In genomic region chr10:121289800-121290199, GRCh38 we compare ENCODE assay signal across 19 cellular contexts.
"Had no signal": no experiment of that assay in that cellular context is flagged by ENCODE, and none has a peak within 500 bp of the region (broad histone marks: within the 10 kb centered on the region; RNA-seq: fewer than 3 reads in every experiment).

No MANE protein-coding gene starts in this region.

- H3K4me3 ChIP-seq: coronary artery, dorsolateral prefrontal cortex, heart left ventricle, mucosa of descending colon, ovary, right atrium auricular region, sigmoid colon, skin epidermis, testis, tibial nerve, upper lobe of right lung had no signal

- H3K4me1 ChIP-seq: heart left ventricle, tibial nerve had no signal

- H3K36me3 ChIP-seq: heart left ventricle, ovary, right atrium auricular region, sigmoid colon, tibial nerve, upper lobe of right lung had no signal

- H3K27me3 ChIP-seq: dorsolateral prefrontal cortex, ovary, right atrium auricular region, sigmoid colon, testis, tibial nerve, upper lobe of right lung had no signal

- DNase-seq: dorsolateral prefrontal cortex; effector CD8-positive, alpha-beta T cell; heart left ventricle; hippocampal formation; mammary epithelial cell; mucosa of descending colon; naive thymus-derived CD8-positive, alpha-beta T cell; ovary; sigmoid colon; stimulated activated CD4-positive, alpha-beta T cell treated with anti-CD3 and anti-CD28 coated beads, Interleukin-2, amount 100 ng/mL, for 24 hours; stimulated activated CD4-positive, alpha-beta T cell treated with anti-CD3 and anti-CD28 coated beads, Interleukin-4, amount 100 ng/mL, for 4 hours; stimulated activated naive B cell treated with anti-CD40 and anti-IgM and Interleukin-4, amounts not matched to agents 10 μg/mL and 1 μg/mL and 100 μg/mL, for 72 hours; stimulated activated naive CD8-positive, alpha-beta T cell treated with anti-CD3 and anti-CD28 coated beads, Interleukin-15, amount 100 ng/mL, for 72 hours; testis; upper lobe of right lung had no signal

- H3K27ac ChIP-seq: coronary artery, dorsolateral prefrontal cortex, heart left ventricle, ovary, right atrium auricular region, sigmoid colon, skin epidermis, testis, tibial nerve, upper lobe of right lung had no signal

- H3K9me3 ChIP-seq: heart left ventricle, mucosa of descending colon, ovary, right atrium auricular region, sigmoid colon, testis, tibial nerve, upper lobe of right lung had no signal
